In the genomic region with DNA sequence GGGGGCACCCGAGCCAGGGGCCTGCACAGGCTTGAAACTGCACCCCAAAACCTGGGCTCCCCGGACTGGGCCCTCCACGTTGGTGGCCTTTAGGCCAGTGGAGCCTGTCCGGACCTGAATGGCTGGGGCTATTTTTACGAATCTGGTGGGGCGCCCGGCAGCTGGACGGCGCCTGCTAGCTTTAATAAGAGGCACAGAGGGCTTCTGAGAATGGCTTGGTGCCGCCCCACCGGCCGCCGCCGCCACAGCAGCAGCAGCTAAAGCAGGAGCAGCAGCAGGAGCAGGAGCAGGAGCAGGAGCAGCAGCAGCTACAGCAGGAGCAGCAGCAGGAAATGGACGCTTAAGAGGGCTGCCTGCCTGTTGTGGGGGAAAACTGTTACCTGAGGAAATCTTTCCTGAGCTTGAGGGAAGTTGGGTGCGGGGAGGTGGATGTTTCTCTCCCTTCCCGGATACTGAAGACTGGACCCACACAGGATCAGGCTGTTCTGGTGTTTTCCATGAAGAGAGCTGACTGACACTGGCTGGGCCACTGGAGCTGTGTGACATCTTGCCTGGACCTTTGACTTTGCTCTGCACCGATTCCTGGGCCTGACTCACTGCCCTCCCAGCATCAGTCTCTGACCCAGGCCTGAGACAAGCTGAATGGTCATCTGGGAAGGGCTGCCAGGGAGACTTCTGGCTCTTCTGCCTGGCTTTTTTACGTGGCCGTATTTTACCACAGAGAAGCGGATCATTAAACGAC, we compare ENCODE assay signal across 14 cellular contexts. TPM values are rescaled to one million over a fixed set of nuclear protein-coding genes. Genes with fewer than 3 reads are reported as not detected.
"Had no signal": no experiment of that assay in that cellular context is flagged by ENCODE, and none has a peak within 500 bp of the region (broad histone marks: within the 10 kb centered on the region; RNA-seq: fewer than 3 reads in every experiment).

No MANE protein-coding gene starts in this region.

RNA-seq across cellular contexts. Expression of gene SUPT20HL2, which starts 2.2 kb away (rescaled TPM):
- total RNA-seq: chondrocyte; dermis microvascular lymphatic vessel endothelial cell; gastrocnemius medialis; hepatocyte; left lung; lower lobe of right lung; natural killer cell treated with Interleukin-12 subunit alpha and Interleukin-12 subunit beta and Interleukin-15 and Interleukin-18, amount 100 ng/mL, for 72 hours; right cardiac atrium; skeletal muscle tissue; spleen; temporal lobe; upper lobe of left lung had no signal
- polyA plus RNA-seq: hepatocyte, right cardiac atrium, spleen had no signal

RNA-seq across cellular contexts. Expression of gene SUPT20HL1, which starts 48.8 kb away (rescaled TPM):
- total RNA-seq: chondrocyte; dermis microvascular lymphatic vessel endothelial cell; esophagus muscularis mucosa; fibroblast of villous mesenchyme; gastrocnemius medialis; hepatocyte; left lung; lower lobe of right lung; natural killer cell treated with Interleukin-12 subunit alpha and Interleukin-12 subunit beta and Interleukin-15 and Interleukin-18, amount 100 ng/mL, for 72 hours; right cardiac atrium; skeletal muscle tissue; spleen; temporal lobe; upper lobe of left lung had no signal
- polyA plus RNA-seq: right cardiac atrium, spleen had no signal
